ENCODE assay signal across 1 cellular context in the genomic region with DNA sequence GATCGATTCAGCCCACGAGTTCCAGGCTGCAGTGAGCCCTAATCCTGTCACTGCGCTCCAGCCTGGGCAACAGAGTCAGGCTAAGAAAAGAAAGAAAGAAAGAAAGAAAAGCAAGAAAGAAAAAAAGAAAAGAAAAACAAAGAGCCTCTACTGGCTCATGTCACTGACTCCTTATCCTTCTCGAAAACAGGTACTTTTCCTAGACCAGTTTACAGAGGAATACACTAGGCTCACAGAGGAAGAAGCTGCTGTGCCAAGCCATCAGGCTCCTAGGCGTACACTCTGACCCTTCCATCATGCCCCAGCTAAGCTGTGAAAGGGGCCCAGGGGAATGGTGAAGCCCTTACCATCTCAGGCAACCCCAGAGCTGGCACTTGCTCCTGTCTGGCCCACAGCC. TPM values are rescaled to one million over a fixed set of nuclear protein-coding genes. Genes with fewer than 3 reads are reported as not detected.
"Had no signal": no experiment of that assay in that cellular context is flagged by ENCODE, and none has a peak within 500 bp of the region (broad histone marks: within the 10 kb centered on the region; RNA-seq: fewer than 3 reads in every experiment).

No MANE protein-coding gene starts in this region.

RNA-seq across cellular contexts. Expression of a gene that starts 41.9 kb away (rescaled TPM):
- total RNA-seq: endothelial cell of umbilical vein had no signal
